13 cellular contexts compared by ENCODE assay signal in the genomic region with DNA sequence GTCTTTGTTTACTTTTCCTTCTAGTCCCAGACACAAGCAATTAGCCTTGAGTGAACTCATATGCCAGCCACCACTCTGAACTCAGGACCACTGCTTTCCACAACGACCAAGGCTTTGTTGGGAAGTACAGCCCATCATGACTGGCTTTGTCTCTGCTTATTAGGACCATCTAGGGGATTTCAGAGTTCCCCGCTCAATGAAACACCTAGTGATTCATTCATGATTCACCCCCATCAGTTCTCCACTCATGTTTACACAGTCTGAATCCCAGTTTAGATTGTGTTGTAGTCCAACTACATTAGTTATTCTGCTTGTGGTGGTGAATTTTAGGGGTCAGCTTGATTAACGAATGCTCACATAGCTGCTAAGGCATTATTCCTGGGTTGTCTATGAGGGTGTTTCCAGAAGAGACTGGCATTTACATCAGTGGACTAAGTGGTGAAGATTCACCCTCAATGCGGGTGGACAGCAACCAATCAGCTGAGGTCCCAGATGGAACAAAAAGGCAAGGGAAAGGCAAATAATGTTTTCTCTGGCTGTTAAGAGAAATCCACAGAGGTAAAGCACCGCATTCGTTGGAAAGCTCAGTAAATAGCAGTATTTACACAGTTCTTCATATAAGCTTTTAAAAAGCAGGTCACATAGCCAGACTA.
DNase-seq lines count a peak whose midpoint lies in the region; ATAC-seq and TF ChIP-seq lines count a peak whose summit lies in the region.
"Had no signal": no experiment of that assay in that cellular context is flagged by ENCODE, and none has a peak within 500 bp of the region (broad histone marks: within the 10 kb centered on the region; RNA-seq: fewer than 3 reads in every experiment).

No MANE protein-coding gene starts in this region.

- H3K4me3 Mint-ChIP-seq in activated CD4-positive, alpha-beta T cell treated with anti-CD3 and anti-CD28 coated beads for 36 hours, result no peak overlapping the region
- H3K4me3 Mint-ChIP-seq in stimulated activated effector memory CD8-positive, alpha-beta T cell treated with anti-CD3 and anti-CD28 coated beads, Interleukin-12 subunit alpha, Interleukin-12 subunit beta, amount 100 ng/mL, for 72 hours, result no peak overlapping the region
- H3K4me3 Mint-ChIP-seq: activated naive CD8-positive, alpha-beta T cell treated with anti-CD3 and anti-CD28 coated beads, Interleukin-2, amount 10 ng/mL, durations not matched to agents 7 days and 5 days; neural crest cell; T-helper 1 cell treated with Interleukin-12 subunit alpha and Interleukin-12 subunit beta and Interleukin-4 antibody, amounts not matched to agents 30 μg/mL and 1 μg/mL, for 36 hours had no signal

- H4K20me1 ChIP-seq in fibroblast of lung (ENCODE audit: control insufficient read depth, extremely low read depth, insufficient read depth, low read length), result no peaks in the 10 kb centered on the region

- H3K4me1 Mint-ChIP-seq in activated CD4-positive, alpha-beta T cell treated with anti-CD3 and anti-CD28 coated beads for 36 hours, result no peaks in the 10 kb centered on the region
- H3K4me1 Mint-ChIP-seq in stimulated activated effector memory CD8-positive, alpha-beta T cell treated with anti-CD3 and anti-CD28 coated beads, Interleukin-12 subunit alpha, Interleukin-12 subunit beta, amount 100 ng/mL, for 72 hours, result no peaks in the 10 kb centered on the region
- H3K4me1 Mint-ChIP-seq: activated naive CD8-positive, alpha-beta T cell treated with anti-CD3 and anti-CD28 coated beads, Interleukin-2, amount 10 ng/mL, durations not matched to agents 7 days and 5 days had no signal

- no peaks in the 10 kb centered on the region for H3K9me3 Mint-ChIP-seq in activated CD4-positive, alpha-beta T cell treated with anti-CD3 and anti-CD28 coated beads for 36 hours (ENCODE audit: low read depth)
- H3K9me3 Mint-ChIP-seq in stimulated activated effector memory CD8-positive, alpha-beta T cell treated with anti-CD3 and anti-CD28 coated beads, Interleukin-12 subunit alpha, Interleukin-12 subunit beta, amount 100 ng/mL, for 72 hours, result no peaks in the 10 kb centered on the region
- H3K9me3 Mint-ChIP-seq: activated naive CD8-positive, alpha-beta T cell treated with anti-CD3 and anti-CD28 coated beads, Interleukin-2, amount 10 ng/mL, durations not matched to agents 7 days and 5 days; T-helper 1 cell treated with Interleukin-12 subunit alpha and Interleukin-12 subunit beta and Interleukin-4 antibody, amounts not matched to agents 30 μg/mL and 1 μg/mL, for 36 hours had no signal

- TF ChIP-seq CTCF in RWPE2 (IDR thresholded peaks at IDR 0.05; ENCODE audit: poor library complexity, severe bottlenecking) (no peak), fibroblast of lung (conservative IDR thresholded peaks at IDR 0.05 in 1 of 2, IDR thresholded peaks at IDR 0.05 in 1 of 2; ENCODE audit: low read depth in 1 of 2, low read length in 2 of 2) (no peak)

- no peaks in the 10 kb centered on the region for H3K36me3 ChIP-seq in RWPE2 (ENCODE audit: low read depth)
- H3K36me3 ChIP-seq in fibroblast of lung (ENCODE audit: control insufficient read depth, insufficient read depth, low read length), result no peaks in the 10 kb centered on the region

- DNase-seq in activated CD4-positive, alpha-beta T cell treated with anti-CD3 and anti-CD28 coated beads for 36 hours, result no peak
- no peak for DNase-seq in activated CD4-positive, alpha-beta T cell treated with anti-CD3 and anti-CD28 coated beads, Interleukin-2, amount 50 U/mL, for 48 hours
- DNase-seq in RWPE2 (ENCODE audit: low spot score) (no peak), fibroblast of lung (ENCODE audit: low read depth in 2 of 2) (peak; percentile 73 to 95), NCI-H2107 treated with DMSO at 0.1 percent for 48 hours (lab: John Stamatoyannopoulos, UW; ENCODE audit: unreplicated experiment) (no peak), SK-N-DZ (ENCODE audit: low spot score) (no peak)
- no peak for DNase-seq in stimulated activated effector memory CD8-positive, alpha-beta T cell treated with anti-CD3 and anti-CD28 coated beads, Interleukin-12 subunit alpha, Interleukin-12 subunit beta, amount 100 ng/mL, for 72 hours (ENCODE audit: low spot score in 2 of 2)
- DNase-seq: activated naive CD8-positive, alpha-beta T cell treated with anti-CD3 and anti-CD28 coated beads, Interleukin-2, amount 10 ng/mL, durations not matched to agents 7 days and 5 days; NCI-H1436 treated with DMSO at 0.1 percent for 48 hours; stimulated activated naive CD4-positive, alpha-beta T cell treated with Interleukin-2 at 50 U/mL for 16 hours had no signal

- H3K27ac ChIP-seq in RWPE2 (ENCODE audit: poor library complexity, severe bottlenecking) (no peak overlapping the region), fibroblast of lung (ENCODE audit: insufficient read depth, low read length) (no peak overlapping the region)

- H3K36me3 Mint-ChIP-seq in activated CD4-positive, alpha-beta T cell treated with anti-CD3 and anti-CD28 coated beads for 36 hours (ENCODE audit: low read depth), result no peaks in the 10 kb centered on the region
- H3K36me3 Mint-ChIP-seq in stimulated activated effector memory CD8-positive, alpha-beta T cell treated with anti-CD3 and anti-CD28 coated beads, Interleukin-12 subunit alpha, Interleukin-12 subunit beta, amount 100 ng/mL, for 72 hours, result no peaks in the 10 kb centered on the region
- H3K36me3 Mint-ChIP-seq: activated naive CD8-positive, alpha-beta T cell treated with anti-CD3 and anti-CD28 coated beads, Interleukin-2, amount 10 ng/mL, durations not matched to agents 7 days and 5 days had no signal

- peaks cover 2% of the 10 kb centered on the region for H3K27me3 Mint-ChIP-seq in activated CD4-positive, alpha-beta T cell treated with anti-CD3 and anti-CD28 coated beads for 36 hours

- H3K9me3 ChIP-seq in RWPE2 (ENCODE audit: severe bottlenecking) (no peaks in the 10 kb centered on the region), fibroblast of lung (ENCODE audit: control insufficient read depth, insufficient read depth, low read depth, low read length) (no peaks in the 10 kb centered on the region)

- H3K27me3 ChIP-seq in RWPE2 (ENCODE audit: insufficient read depth, poor library complexity, severe bottlenecking) (no peaks in the 10 kb centered on the region), fibroblast of lung (ENCODE audit: control insufficient read depth, insufficient read depth, low read length) (no peaks in the 10 kb centered on the region)

- H3K4me1 ChIP-seq in RWPE2 (ENCODE audit: insufficient read depth, poor library complexity, severe bottlenecking), result peaks cover 20% of the 10 kb centered on the region
- peaks cover 2% of the 10 kb centered on the region for H3K4me1 ChIP-seq in fibroblast of lung (ENCODE audit: control insufficient read depth, extremely low read depth, insufficient read depth, low read length)

- no peaks in the 10 kb centered on the region for H3K79me2 ChIP-seq in fibroblast of lung (ENCODE audit: control insufficient read depth, insufficient read depth, low read length)

- H2AFZ ChIP-seq in fibroblast of lung (ENCODE audit: low read length), result no peak overlapping the region

- peak overlapping the region; percentile 28 for H3K4me2 ChIP-seq in fibroblast of lung (ENCODE audit: extremely low read depth, insufficient read depth, low read length)

- intact Hi-C loops in activated CD4-positive, alpha-beta T cell treated with anti-CD3 and anti-CD28 coated beads for 36 hours (cut with DNase I, micrococcal nuclease), result loop anchor here in 1 of 2 experiments (10.0 kb wide), 1 partner anchor 445 kb away; no protein-coding TSS in a partner anchor

- CTCF ChIA-PET in activated CD4-positive, alpha-beta T cell treated with anti-CD3 and anti-CD28 coated beads for 36 hours (lab: Charles Lee), result interaction anchor here (1.1 kb wide), 1 partner anchor 12 kb away, joined by 3 read pairs; no protein-coding TSS in a partner anchor

- H3K4me3 ChIP-seq in RWPE2 (ENCODE audit: severe bottlenecking) (no peak overlapping the region), fibroblast of lung (replicated peaks in 1 of 4; ENCODE audit: control extremely low read depth in 1 of 4, insufficient read depth in 1 of 4, low read depth in 3 of 4, low read length in 4 of 4) (no peak overlapping the region)

- H3K9ac ChIP-seq in fibroblast of lung (ENCODE audit: insufficient read depth, low read length), result no peak overlapping the region

- POLR2A ChIA-PET in activated CD4-positive, alpha-beta T cell treated with anti-CD3 and anti-CD28 coated beads for 36 hours (lab: Charles Lee), result no interaction called here

- H3K27ac Mint-ChIP-seq in activated CD4-positive, alpha-beta T cell treated with anti-CD3 and anti-CD28 coated beads for 36 hours, result no peak overlapping the region
- no peak overlapping the region for H3K27ac Mint-ChIP-seq in stimulated activated effector memory CD8-positive, alpha-beta T cell treated with anti-CD3 and anti-CD28 coated beads, Interleukin-12 subunit alpha, Interleukin-12 subunit beta, amount 100 ng/mL, for 72 hours
- H3K27ac Mint-ChIP-seq: activated naive CD8-positive, alpha-beta T cell treated with anti-CD3 and anti-CD28 coated beads, Interleukin-2, amount 10 ng/mL, durations not matched to agents 7 days and 5 days; T-helper 1 cell treated with Interleukin-12 subunit alpha and Interleukin-12 subunit beta and Interleukin-4 antibody, amounts not matched to agents 30 μg/mL and 1 μg/mL, for 36 hours had no signal

- peak; percentile 63 for ATAC-seq in activated CD4-positive, alpha-beta T cell treated with anti-CD3 and anti-CD28 coated beads for 36 hours
- ATAC-seq in RWPE2 (ENCODE audit: low read depth), result peak; percentile 98
- peak; percentile 82 for ATAC-seq in stimulated activated effector memory CD8-positive, alpha-beta T cell treated with anti-CD3 and anti-CD28 coated beads, Interleukin-12 subunit alpha, Interleukin-12 subunit beta, amount 100 ng/mL, for 72 hours
- no peak for ATAC-seq in GM18873 (IDR thresholded peaks at IDR 0.05; ENCODE audit: low FRiP score, unreplicated experiment)

Comparison
In these comparisons a context has a peak if more than half of its experiments do, and no peak if none do; other contexts are left out.
1. DNase-seq: peak in fibroblast of lung (2 of 2); none in activated CD4-positive, alpha-beta T cell treated with anti-CD3 and anti-CD28 coated beads for 36 hours (single experiment), activated CD4-positive, alpha-beta T cell treated with anti-CD3 and anti-CD28 coated beads, Interleukin-2, amount 50 U/mL, for 48 hours (0 of 2), RWPE2 (single experiment), stimulated activated effector memory CD8-positive, alpha-beta T cell treated with anti-CD3 and anti-CD28 coated beads, Interleukin-12 subunit alpha, Interleukin-12 subunit beta, amount 100 ng/mL, for 72 hours (0 of 2), NCI-H2107 treated with DMSO at 0.1 percent for 48 hours (single experiment) and SK-N-DZ (single experiment).